In the genomic region with DNA sequence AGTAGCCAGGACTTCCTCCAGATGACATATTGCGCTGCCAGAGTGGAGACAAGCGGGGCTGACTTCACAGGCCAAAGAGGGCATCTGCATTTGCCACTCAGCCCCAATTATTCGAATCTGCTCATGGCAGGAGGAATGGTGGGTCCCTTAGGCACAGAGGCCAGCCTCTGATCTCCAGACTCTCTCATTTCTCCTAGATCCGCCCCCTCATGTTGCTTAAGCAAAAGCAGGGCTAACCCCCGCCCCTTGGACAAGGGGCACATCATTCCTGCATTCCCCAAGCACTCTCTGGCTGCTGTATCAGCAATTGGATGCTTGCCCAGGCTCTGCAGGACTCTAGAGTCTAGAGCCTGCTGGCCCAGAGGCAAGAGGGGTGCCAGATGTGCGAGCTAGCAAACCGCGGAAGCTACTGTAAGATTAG, we compare ENCODE assay signal across 10 cellular contexts.
DNase-seq lines count a peak whose midpoint lies in the region; ATAC-seq, FAIRE-seq and TF ChIP-seq lines count a peak whose summit lies in the region.
"Had no signal": no experiment of that assay in that cellular context is flagged by ENCODE, and none has a peak within 500 bp of the region (broad histone marks: within the 10 kb centered on the region; RNA-seq: fewer than 3 reads in every experiment).

No MANE protein-coding gene starts in this region.

- DNase-seq in DMS79 (lab: John Stamatoyannopoulos, UW): peak; percentile 62
- peak; percentile 88 for DNase-seq in NCI-H345 (lab: John Stamatoyannopoulos, UW)
- DNase-seq in fibroblast of mammary gland (ENCODE audit: low read depth): peak; percentile 92
- DNase-seq in pancreas: peak in 5 of 6 donors; percentile 11 to 34 (median 27)
- DNase-seq in vagina (ENCODE audit: extremely low spot score in 2 of 2): no peak
- DNase-seq in activated CD4-positive, CD25-positive, alpha-beta regulatory T cell (lab: John Stamatoyannopoulos, UW): no peak
- no peak for DNase-seq in immature natural killer cell

- H3K4me1 ChIP-seq in pancreas: no peaks in the 10 kb centered on the region
- H3K4me1 ChIP-seq in vagina: no peaks in the 10 kb centered on the region

- peaks cover 0 to 11% (median 1%) of the 10 kb centered on the region in 3 donors for H3K27me3 Mint-ChIP-seq in immature natural killer cell (ENCODE audit: low read depth in 3 of 3)

- 64 to 82% methylated on average over 8 of the region's 8 CpGs for WGBS in pancreas, 2 donors

- no peak for TF ChIP-seq POLR2A in vagina (IDR thresholded peaks at IDR 0.05)

- intact Hi-C loops in pancreas (cut with DNase I) (no loop called here), vagina (cut with DNase I) (no loop called here)

- ATAC-seq in pancreas (peak in 2 of 4 donors; percentile 56 to 70), GM21423 (IDR thresholded peaks at IDR 0.05; ENCODE audit: unreplicated experiment) (no peak)
- ATAC-seq: activated naive CD4-positive, alpha-beta T cell treated with anti-CD3 and anti-CD28 coated beads, Interleukin-2, amount 50 U/mL, for 72 hours had no signal

- TF ChIP-seq CTCF in fibroblast of mammary gland (conservative IDR thresholded peaks at IDR 0.05; ENCODE audit: control insufficient read depth, insufficient read depth, low read depth, low read length) (no peak), pancreas (IDR thresholded peaks at IDR 0.05) (no peak), vagina (IDR thresholded peaks at IDR 0.05) (no peak)

- peaks cover 0 to under 1% (median 0%) of the 10 kb centered on the region in 6 donors for H3K9me3 Mint-ChIP-seq in immature natural killer cell

- H3K36me3 Mint-ChIP-seq in immature natural killer cell: no peaks in the 10 kb centered on the region
- H3K36me3 Mint-ChIP-seq: activated naive CD4-positive, alpha-beta T cell treated with anti-CD3 and anti-CD28 coated beads, Interleukin-2, amount 50 U/mL, for 72 hours; memory B cell had no signal

- no peaks in the 10 kb centered on the region for H3K9me3 ChIP-seq in pancreas
- no peaks in the 10 kb centered on the region for H3K9me3 ChIP-seq in vagina

- H3K4me3 ChIP-seq in fibroblast of mammary gland (ENCODE audit: control insufficient read depth, low read depth, low read length) (no peak overlapping the region), pancreas (no peak overlapping the region), vagina (no peak overlapping the region)

- H3K4me3 Mint-ChIP-seq in immature natural killer cell: no peak overlapping the region
- H3K4me3 Mint-ChIP-seq: memory B cell had no signal

- H3K4me1 Mint-ChIP-seq in immature natural killer cell: no peaks in the 10 kb centered on the region
- H3K4me1 Mint-ChIP-seq: memory B cell had no signal

- H3K27ac ChIP-seq in pancreas (no peak overlapping the region), vagina (no peak overlapping the region)

- no peak overlapping the region for H3K27ac Mint-ChIP-seq in immature natural killer cell
- H3K27ac Mint-ChIP-seq: activated naive CD4-positive, alpha-beta T cell treated with anti-CD3 and anti-CD28 coated beads, Interleukin-2, amount 50 U/mL, for 72 hours; memory B cell had no signal

- H3K27me3 ChIP-seq in pancreas (no peaks in the 10 kb centered on the region), vagina (no peaks in the 10 kb centered on the region)

- FAIRE-seq in pancreas (lab: Jason Lieb, UNC): no peak

- no peaks in the 10 kb centered on the region for H3K36me3 ChIP-seq in pancreas
- H3K36me3 ChIP-seq in vagina: no peaks in the 10 kb centered on the region

Comparison
In these comparisons a context has a peak if more than half of its experiments do, and no peak if none do; other contexts are left out.
1. DNase-seq: peak in DMS79 (single experiment), NCI-H345 (single experiment), fibroblast of mammary gland (single experiment) and pancreas (5 of 6); none in vagina (0 of 2), activated CD4-positive, CD25-positive, alpha-beta regulatory T cell (0 of 4) and immature natural killer cell (0 of 3).